18 cellular contexts compared by ENCODE assay signal in the genomic region with DNA sequence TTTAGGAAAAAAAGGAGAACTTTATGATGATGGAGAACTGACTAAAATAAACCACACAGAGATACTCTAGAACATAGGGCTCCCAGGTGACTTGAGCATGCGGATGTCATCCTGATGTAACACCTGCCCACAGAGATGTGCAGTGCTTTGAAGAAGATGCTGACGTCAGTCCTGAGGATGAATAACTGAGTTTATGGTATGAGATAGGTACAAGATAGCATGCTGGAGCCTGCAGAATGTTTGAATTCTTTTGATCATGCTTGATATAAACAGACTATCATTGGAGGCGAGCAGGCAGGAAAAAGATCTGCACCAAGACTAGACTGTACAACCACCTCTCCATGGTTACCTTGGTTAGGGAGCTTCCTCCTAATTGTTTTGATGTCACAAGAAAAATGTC. TPM values are rescaled to one million over a fixed set of nuclear protein-coding genes. Genes with fewer than 3 reads are reported as not detected.
DNase-seq lines count a peak whose midpoint lies in the region; ATAC-seq and TF ChIP-seq lines count a peak whose summit lies in the region.
"Had no signal": no experiment of that assay in that cellular context is flagged by ENCODE, and none has a peak within 500 bp of the region (broad histone marks: within the 10 kb centered on the region; RNA-seq: fewer than 3 reads in every experiment).

No MANE protein-coding gene starts in this region.

- no peak for TF ChIP-seq CTCF in activated CD8-positive, alpha-beta T cell treated with anti-CD3 and anti-CD28 coated beads for 36 hours (IDR thresholded peaks at IDR 0.05)

- peak overlapping the region; percentile 48 for H3K27ac Mint-ChIP-seq in activated CD8-positive, alpha-beta T cell treated with anti-CD3 and anti-CD28 coated beads for 36 hours
- H3K27ac Mint-ChIP-seq: progenitor cell of endocrine pancreas, WTC11 had no signal

- peaks cover 29% of the 10 kb centered on the region for H3K36me3 Mint-ChIP-seq in activated CD8-positive, alpha-beta T cell treated with anti-CD3 and anti-CD28 coated beads for 36 hours (ENCODE audit: low read depth)

- H3K4me3 Mint-ChIP-seq in activated CD8-positive, alpha-beta T cell treated with anti-CD3 and anti-CD28 coated beads for 36 hours, result no peak overlapping the region
- H3K4me3 Mint-ChIP-seq: WTC11 had no signal

- CTCF ChIA-PET in activated CD8-positive, alpha-beta T cell treated with anti-CD3 and anti-CD28 coated beads for 36 hours (lab: Charles Lee), result no interaction called here

- no peaks in the 10 kb centered on the region for H3K27me3 Mint-ChIP-seq in activated CD8-positive, alpha-beta T cell treated with anti-CD3 and anti-CD28 coated beads for 36 hours

- DNase-seq in stimulated activated CD4-positive, alpha-beta T cell treated with anti-CD3 and anti-CD28 coated beads, Interleukin-2, amount 100 ng/mL, for 4 hours (ENCODE audit: low read depth), result peak; percentile 46
- DNase-seq in stimulated activated CD4-positive, alpha-beta T cell treated with anti-CD3 and anti-CD28 coated beads, Interleukin-12 subunit alpha, Interleukin-12 subunit beta, amount 100 ng/mL, for 4 hours, result no peak
- peak; percentile 63 for DNase-seq in activated CD8-positive, alpha-beta T cell treated with anti-CD3 and anti-CD28 coated beads for 36 hours
- DNase-seq in epithelial cell of prostate (ENCODE audit: low read depth, low spot score), result peak; percentile 88
- DNase-seq in ureter (ENCODE audit: low spot score), result peak; percentile 18
- DNase-seq in dermis blood vessel endothelial cell, result no peak
- DNase-seq in dedifferentiated amniotic fluid mesenchymal stem cell (ENCODE audit: extremely low spot score), result no peak
- no peak for DNase-seq in NCI-H2227 treated with DMSO at 0.1 percent for 48 hours (lab: John Stamatoyannopoulos, UW)
- DNase-seq: activated gamma-delta T cell, foreskin melanocyte, left ventricle myocardium inferior, NCI-H2029 treated with DMSO at 0.1 percent for 48 hours, NCI-H748 treated with DMSO at 0.1 percent for 48 hours, Peyer's patch, spleen had no signal

- peak; percentile 48 for ATAC-seq in activated CD8-positive, alpha-beta T cell treated with anti-CD3 and anti-CD28 coated beads for 36 hours
- ATAC-seq: WTC11 had no signal

- H3K27ac ChIP-seq in epithelial cell of prostate, result peak overlapping the region; percentile 41
- H3K27ac ChIP-seq: left ventricle myocardium inferior, Peyer's patch, spleen had no signal

- peaks cover 38% of the 10 kb centered on the region for H3K4me1 Mint-ChIP-seq in activated CD8-positive, alpha-beta T cell treated with anti-CD3 and anti-CD28 coated beads for 36 hours (ENCODE audit: low read depth)

- intact Hi-C loops in activated CD8-positive, alpha-beta T cell treated with anti-CD3 and anti-CD28 coated beads for 36 hours (cut with micrococcal nuclease), result no loop called here

- POLR2A ChIA-PET in activated CD8-positive, alpha-beta T cell treated with anti-CD3 and anti-CD28 coated beads for 36 hours (lab: Charles Lee), result interaction anchor here (1.5 kb wide), 1 partner anchor 21 kb away, joined by 3 read pairs; no protein-coding TSS in a partner anchor

- H3K9me3 Mint-ChIP-seq in activated CD8-positive, alpha-beta T cell treated with anti-CD3 and anti-CD28 coated beads for 36 hours, result peaks cover 29% of the 10 kb centered on the region

RNA-seq across cellular contexts. Expression of a gene that starts 12.4 kb away (rescaled TPM):
- 10 to 100 TPM; 17.4 to 18.8 TPM for total RNA-seq in activated CD8-positive, alpha-beta T cell treated with anti-CD3 and anti-CD28 coated beads for 36 hours
- total RNA-seq in ureter, result 0.23 TPM
- under 0.01 and 0.05 TPM in 2 replicates for total RNA-seq in dermis blood vessel endothelial cell
- total RNA-seq: left ventricle myocardium inferior, Peyer's patch, progenitor cell of endocrine pancreas, temporal lobe had no signal

Comparison
In these comparisons a context has a peak if more than half of its experiments do, and no peak if none do; other contexts are left out.
1. DNase-seq: peak in stimulated activated CD4-positive, alpha-beta T cell treated with anti-CD3 and anti-CD28 coated beads, Interleukin-2, amount 100 ng/mL, for 4 hours (single experiment), activated CD8-positive, alpha-beta T cell treated with anti-CD3 and anti-CD28 coated beads for 36 hours (single experiment), epithelial cell of prostate (single experiment) and ureter (single experiment); none in stimulated activated CD4-positive, alpha-beta T cell treated with anti-CD3 and anti-CD28 coated beads, Interleukin-12 subunit alpha, Interleukin-12 subunit beta, amount 100 ng/mL, for 4 hours (single experiment), dermis blood vessel endothelial cell (single experiment), dedifferentiated amniotic fluid mesenchymal stem cell (single experiment) and NCI-H2227 treated with DMSO at 0.1 percent for 48 hours (single experiment).
2. RNA of a gene that starts 12.4 kb away (total RNA-seq): 17.4 to 18.8 TPM in activated CD8-positive, alpha-beta T cell treated with anti-CD3 and anti-CD28 coated beads for 36 hours; 0.23 TPM in ureter (single experiment) and under 0.01 to 0.05 TPM in dermis blood vessel endothelial cell; every median in the first group is over 10 times any median in the second.